8 cellular contexts compared by ENCODE assay signal in genomic region chrX:153934473-153935325, GRCh38. TPM values are rescaled to one million over a fixed set of nuclear protein-coding genes. Genes with fewer than 3 reads are reported as not detected.
DNase-seq lines count a peak whose midpoint lies in the region; ATAC-seq and TF ChIP-seq lines count a peak whose summit lies in the region.

Gene NAA10, minus strand, starts transcription at chrX:153935037. Its CDS starts 133 bp downstream, at chrX:153934904.

- no peak for TF ChIP-seq POLR2A in lower leg skin (IDR thresholded peaks at IDR 0.05)

- ATAC-seq in GM18870 (IDR thresholded peaks at IDR 0.05; ENCODE audit: unreplicated experiment) (peak; percentile 46), HG03066 (IDR thresholded peaks at IDR 0.05; ENCODE audit: low read depth, unreplicated experiment) (peak; percentile 90)

- DNase-seq in AG20443 (ENCODE audit: low spot score) (peak; percentile 93), NCI-H226 (peak; percentile 63), lower leg skin (ENCODE audit: low spot score in 2 of 2) (no peak)
- DNase-seq in activated CD4-positive, alpha-beta T cell treated with anti-CD3 and anti-CD28 coated beads, Interleukin-2, amount 10 ng/mL, durations not matched to agents 24 days and 14 days = peak; percentile 89
- peak in 2 of 3 experiments; percentile 49 to 51 for DNase-seq in stimulated activated CD4-positive, alpha-beta T cell treated with anti-CD3 and anti-CD28 coated beads, TNF-alpha, amount 100 ng/mL, for 4 hours (ENCODE audit: low read depth in 3 of 3)

- H3K27ac Mint-ChIP-seq in activated CD4-positive, alpha-beta T cell treated with anti-CD3 and anti-CD28 coated beads, Interleukin-2, amount 10 ng/mL, durations not matched to agents 24 days and 14 days = peak within 1 kb of the TSS; percentile 74

- no peaks in the 10 kb centered on the region for H3K9me3 Mint-ChIP-seq in activated CD4-positive, alpha-beta T cell treated with anti-CD3 and anti-CD28 coated beads, Interleukin-2, amount 10 ng/mL, durations not matched to agents 24 days and 14 days

- peaks cover 10% of the 10 kb centered on the region for H3K4me1 Mint-ChIP-seq in activated CD4-positive, alpha-beta T cell treated with anti-CD3 and anti-CD28 coated beads, Interleukin-2, amount 10 ng/mL, durations not matched to agents 24 days and 14 days

- H3K4me3 Mint-ChIP-seq in activated CD4-positive, alpha-beta T cell treated with anti-CD3 and anti-CD28 coated beads, Interleukin-2, amount 10 ng/mL, durations not matched to agents 24 days and 14 days = peak within 1 kb of the TSS; percentile 88

- intact Hi-C loops in activated CD4-positive, alpha-beta T cell treated with anti-CD3 and anti-CD28 coated beads, Interleukin-2, amount 10 ng/mL, durations not matched to agents 24 days and 14 days (cut with micrococcal nuclease) = no loop called here
- intact Hi-C loops in lower leg skin (cut with DNase I; ENCODE audit: low total_unique reads) = no loop called here

- H3K27me3 ChIP-seq in ectodermal cell (ENCODE audit: control insufficient read depth, insufficient read depth, low read length, poor library complexity, severe bottlenecking) = no peaks in the 10 kb centered on the region

- H3K36me3 Mint-ChIP-seq in activated CD4-positive, alpha-beta T cell treated with anti-CD3 and anti-CD28 coated beads, Interleukin-2, amount 10 ng/mL, durations not matched to agents 24 days and 14 days (ENCODE audit: low read depth) = peaks cover 14% of the 10 kb centered on the region

- no peaks in the 10 kb centered on the region for H3K36me3 ChIP-seq in ectodermal cell (ENCODE audit: control insufficient read depth, insufficient read depth, low read length)

- peak within 1 kb of the TSS; percentile 71 for H3K4me3 ChIP-seq in ectodermal cell (ENCODE audit: insufficient read depth, low read depth, low read length)
- peak within 1 kb of the TSS; percentile 58 for H3K4me3 ChIP-seq in lower leg skin (ENCODE audit: low read depth, poor library complexity, severe bottlenecking)

- no peaks in the 10 kb centered on the region for H3K9me3 ChIP-seq in ectodermal cell (ENCODE audit: control insufficient read depth, low read length)

- no peak for TF ChIP-seq CTCF in lower leg skin (IDR thresholded peaks at IDR 0.05)

- 1% methylated on average over 99 to 106 of the region's 113 CpGs for WGBS in ectodermal cell, 2 experiments
- WGBS in lower leg skin, 2 donors = 28% methylated on average over 75 of the region's 113 CpGs; no CpG with 5 or more reads in 1 of the 2 donors

- no peak within 1 kb of the TSS for H3K27ac ChIP-seq in ectodermal cell (ENCODE audit: insufficient read depth, low read depth, low read length, poor library complexity, severe bottlenecking)

- H3K27me3 Mint-ChIP-seq in activated CD4-positive, alpha-beta T cell treated with anti-CD3 and anti-CD28 coated beads, Interleukin-2, amount 10 ng/mL, durations not matched to agents 24 days and 14 days = no peaks in the 10 kb centered on the region

- peaks cover 7% of the 10 kb centered on the region for H3K4me1 ChIP-seq in ectodermal cell (ENCODE audit: control insufficient read depth, insufficient read depth, low read length)

RNA-seq across cellular contexts. Expression of gene NAA10, which starts in this region (rescaled TPM):
- 153 and 168 TPM in 2 replicates for total RNA-seq in activated CD4-positive, alpha-beta T cell treated with anti-CD3 and anti-CD28 coated beads, Interleukin-2, amount 10 ng/mL, durations not matched to agents 24 days and 14 days
- polyA plus RNA-seq in ectodermal cell (2013, experiment 1 of 4) = 104 TPM
- polyA plus RNA-seq in ectodermal cell (2013, experiment 2 of 4) = 95.2 TPM
- 79.9 TPM for polyA plus RNA-seq in ectodermal cell (2013, experiment 3 of 4)
- polyA plus RNA-seq in ectodermal cell (2013, experiment 4 of 4) = 87.6 TPM
- 10 to 100 TPM; 32.6 to 70.9 (median 51.1) TPM for total RNA-seq in lower leg skin

Comparison
In these comparisons a context has a peak if more than half of its experiments do, and no peak if none do; other contexts are left out.
1. DNase-seq: peak in AG20443 (single experiment), NCI-H226 (single experiment), activated CD4-positive, alpha-beta T cell treated with anti-CD3 and anti-CD28 coated beads, Interleukin-2, amount 10 ng/mL, durations not matched to agents 24 days and 14 days (single experiment) and stimulated activated CD4-positive, alpha-beta T cell treated with anti-CD3 and anti-CD28 coated beads, TNF-alpha, amount 100 ng/mL, for 4 hours (2 of 3); none in lower leg skin (0 of 2).